7 cellular contexts compared by ENCODE assay signal in the genomic region with DNA sequence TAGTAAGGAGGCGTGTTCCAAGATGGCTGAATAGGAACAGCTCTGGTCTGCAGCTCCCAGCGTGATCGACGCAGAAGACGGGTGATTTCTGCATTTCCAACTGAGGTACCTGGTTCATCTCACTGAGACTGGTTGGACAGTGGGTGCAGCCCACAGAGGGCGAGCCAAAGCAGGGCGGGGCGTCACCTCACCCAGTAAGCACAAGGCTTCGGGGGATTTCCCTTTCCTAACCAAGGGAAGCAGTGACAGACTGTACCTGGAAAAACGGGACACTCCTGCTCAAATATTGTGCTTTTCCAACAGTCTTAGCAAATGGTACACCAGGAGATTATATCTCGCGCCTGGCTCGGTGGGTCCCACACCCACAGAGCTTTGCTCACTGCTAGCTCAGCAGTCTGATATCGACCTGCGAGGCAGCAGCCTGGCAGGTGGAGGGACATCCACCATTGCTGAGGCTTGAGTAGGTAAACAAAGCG.
DNase-seq lines count a peak whose midpoint lies in the region; ATAC-seq and TF ChIP-seq lines count a peak whose summit lies in the region.
"Not testable (repeated sequence)": the region's sequence is repeated elsewhere in the genome, so short reads cannot be mapped to it uniquely, and the experiment has no call there.

No MANE protein-coding gene starts in this region.

- H3K9me3 ChIP-seq in H9 (ENCODE audit: control insufficient read depth, low read depth, low read length); liver (ENCODE audit: control insufficient read depth in 4 of 4, low read length in 3 of 4): not testable (repeated sequence)

- CTCF ChIA-PET in WTC11 (lab: Charles Lee) = interaction anchor here (0.7 kb wide), 1 partner anchor 21 kb away, joined by 3 read pairs; no protein-coding TSS in a partner anchor

- H3K23ac ChIP-seq in H9 (ENCODE audit: insufficient read length, low read depth, low read length) = not testable (repeated sequence)

- not testable (repeated sequence) for H3K9ac ChIP-seq in H9 (ENCODE audit: extremely low read depth, insufficient read length, low read length)
- H3K9ac ChIP-seq in liver (ENCODE audit: low read depth in 1 of 2, low read length in 2 of 2) = peak overlapping the region in 1 of 2 donors; percentile 13

- not testable (repeated sequence) for TF ChIP-seq CTCF in H9 (conservative IDR thresholded peaks at IDR 0.05); WTC11 (IDR thresholded peaks at IDR 0.05); liver (IDR thresholded peaks at IDR 0.05; ENCODE audit: low read depth, low read length, missing input control)

- not testable (repeated sequence) for DNase-seq in H9; WTC11 (ENCODE audit: low spot score)
- DNase-seq in NCI-H146 (lab: John Stamatoyannopoulos, UW) = peak; percentile 69
- DNase-seq in NCI-H69 (lab: John Stamatoyannopoulos, UW) = peak; percentile 57
- peak; percentile 36 for DNase-seq in Right ventricle myocardium superior
- peak; percentile 0 for DNase-seq in putamen (ENCODE audit: low spot score)

- H2AK5ac ChIP-seq in H9 (ENCODE audit: insufficient read length, low read length) = not testable (repeated sequence)

- ATAC-seq in WTC11; Right ventricle myocardium superior (ENCODE audit: poor library complexity): not testable (repeated sequence)

- not testable (repeated sequence) for H2BK5ac ChIP-seq in H9 (ENCODE audit: insufficient read length, low read length)

- H2BK20ac ChIP-seq in H9 (ENCODE audit: low read depth, low read length, poor library complexity, severe bottlenecking) = not testable (repeated sequence)

- not testable (repeated sequence) for H3K4ac ChIP-seq in H9 (ENCODE audit: low read depth, low read length)

- peak overlapping the region in 2 of 3 experiments; percentile 41 to 71; a peak in 1 of 7 replicates for H3K27ac Mint-ChIP-seq in H9
- H3K27ac Mint-ChIP-seq in WTC11 = 0 out of 2 replicates have a peak overlapping the region, but pooled peaks have one; percentile 58

- H2BK12ac ChIP-seq in H9 (ENCODE audit: insufficient read length, low read depth, low read length) = not testable (repeated sequence)

- no CpG with 5 or more reads among the region's 16 CpGs for WGBS in H9 (ENCODE audit: extremely low coverage, insufficient read length, low lambda C conversion rate)
- WGBS in liver = 66% methylated on average over 16 of the region's 16 CpGs

- not testable (repeated sequence) for H3K56ac ChIP-seq in H9 (ENCODE audit: insufficient read length, low read depth, low read length)

- H3K79me1 ChIP-seq in H9 (ENCODE audit: insufficient read depth, low read depth, low read length, poor library complexity, severe bottlenecking) = not testable (repeated sequence)

- H3K27ac ChIP-seq in H9 (ENCODE audit: insufficient read length, low read depth, low read length) = not testable (repeated sequence)
- H3K27ac ChIP-seq in liver (ENCODE audit: low read depth in 1 of 2, low read length in 2 of 2) = peak overlapping the region; percentile 46 to 66

- not testable (repeated sequence) for H3K79me2 ChIP-seq in H9 (ENCODE audit: insufficient read depth, low read length)

- TF ChIP-seq RAD21 in liver (IDR thresholded peaks at IDR 0.05) = peak in 1 of 2 donors; percentile 17

- not testable (repeated sequence) for H4K8ac ChIP-seq in H9 (replicated peaks; ENCODE audit: insufficient read length, low read depth, low read length)

- not testable (repeated sequence) for H3T11ph ChIP-seq in H9 (ENCODE audit: low read length)

- H4K5ac ChIP-seq in H9 (ENCODE audit: insufficient read length, low read depth, low read length) = not testable (repeated sequence)

- intact Hi-C loops in Right ventricle myocardium superior (cut with DNase I) = not testable (repeated sequence)

- not testable (repeated sequence) for H3K18ac ChIP-seq in H9 (ENCODE audit: insufficient read length, low read depth, low read length)

- H3K4me2 ChIP-seq in H9 (ENCODE audit: insufficient read depth, insufficient read length, low read length) = not testable (repeated sequence)

- H3K36me3 Mint-ChIP-seq in H9 (ENCODE audit: insufficient read depth in 1 of 3, low read depth in 3 of 3) = peaks cover 5 to 11% (median 6%) of the 10 kb centered on the region in 3 experiments
- peaks cover 11% of the 10 kb centered on the region for H3K36me3 Mint-ChIP-seq in WTC11

- H3K4me1 Mint-ChIP-seq in H9 = not testable (repeated sequence)
- H3K4me1 Mint-ChIP-seq in WTC11 = peaks cover 10% of the 10 kb centered on the region

- H2AFZ ChIP-seq in H9 (ENCODE audit: low read length) = not testable (repeated sequence)

- H3K27me3 ChIP-seq in H9 (ENCODE audit: insufficient read depth, low read length); liver (ENCODE audit: control insufficient read depth in 4 of 4, insufficient read depth in 4 of 4, low read length in 3 of 4): not testable (repeated sequence)

- not testable (repeated sequence) for H3K14ac ChIP-seq in H9 (ENCODE audit: insufficient read depth, low read length)

- H4K20me1 ChIP-seq in H9 (ENCODE audit: control insufficient read depth, insufficient read depth, insufficient read length) = not testable (repeated sequence)

- not testable (repeated sequence) for H3K36me3 ChIP-seq in liver (ENCODE audit: control insufficient read depth in 4 of 4, insufficient read depth in 3 of 4, low read depth in 1 of 4, low read length in 3 of 4)

- H3K4me3 Mint-ChIP-seq in H9, WTC11: not testable (repeated sequence)

- peak overlapping the region in 2 of 3 donors; percentile 32 to 54 for H3K4me3 ChIP-seq in liver (ENCODE audit: low read depth in 1 of 3, low read length in 3 of 3)

- not testable (repeated sequence) for H3K27me3 Mint-ChIP-seq in H9 (ENCODE audit: low read depth); WTC11 (ENCODE audit: low read depth)

- not testable (repeated sequence) for H3K23me2 ChIP-seq in H9 (ENCODE audit: insufficient read length, low read depth, low read length, poor library complexity, severe bottlenecking)

- not testable (repeated sequence) for H3K4me1 ChIP-seq in H9 (ENCODE audit: insufficient read depth, low read length)
- peaks cover 5 to 20% (median 19%) of the 10 kb centered on the region in 4 donors for H3K4me1 ChIP-seq in liver (ENCODE audit: control insufficient read depth in 4 of 4, insufficient read depth in 4 of 4, low read length in 3 of 4)

- not testable (repeated sequence) for H4K91ac ChIP-seq in H9 (ENCODE audit: insufficient read length, low read depth, low read length)

- not testable (repeated sequence) for H2BK120ac ChIP-seq in H9 (ENCODE audit: low read depth, low read length, poor library complexity, severe bottlenecking)

- not testable (repeated sequence) for H2BK15ac ChIP-seq in H9 (ENCODE audit: low read depth, low read length)

- POLR2A ChIA-PET in WTC11 (lab: Charles Lee) = interaction anchor here (0.9 kb wide), 1 partner anchor 11 kb away, joined by 3 read pairs; no protein-coding TSS in a partner anchor

- H3K9me3 Mint-ChIP-seq in H9 = peaks cover 6 to 13% of the 10 kb centered on the region in 2 experiments; a peak in 4 of 5 replicates
- not testable (repeated sequence) for H3K9me3 Mint-ChIP-seq in WTC11

TF ChIP-seq in liver, 16 proteins besides CTCF, POLR2A, EP300 and RAD21:
- TF ChIP-seq HNF4A (conservative IDR thresholded peaks at IDR 0.05) (peak; percentile 31 to 37), RXRA (IDR thresholded peaks at IDR 0.05) (peak; percentile 32 to 59), SP1 (IDR thresholded peaks at IDR 0.05) (peak; percentile 78), YY1 (IDR thresholded peaks at IDR 0.05) (peak; percentile 91), TAF1 (conservative IDR thresholded peaks at IDR 0.05) (peak; percentile 85)
- TF ChIP-seq, protein P1, sequence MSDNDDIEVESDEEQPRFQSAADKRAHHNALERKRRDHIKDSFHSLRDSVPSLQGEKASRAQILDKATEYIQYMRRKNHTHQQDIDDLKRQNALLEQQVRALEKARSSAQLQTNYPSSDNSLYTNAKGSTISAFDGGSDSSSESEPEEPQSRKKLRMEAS (IDR thresholded peaks at IDR 0.05) = peak; percentile 20
